ENCODE assay signal across 31 cellular contexts in genomic region chr7:1300206-1300605, GRCh38.
"Had no signal": no experiment of that assay in that cellular context is flagged by ENCODE, and none has a peak within 500 bp of the region (broad histone marks: within the 10 kb centered on the region; RNA-seq: fewer than 3 reads in every experiment).

No MANE protein-coding gene starts in this region.

- H3K27ac ChIP-seq: brain microvascular endothelial cell, epithelial cell of prostate, esophagus squamous epithelium had no signal

- H3K36me3 ChIP-seq: brain microvascular endothelial cell, esophagus squamous epithelium, WERI-Rb-1 had no signal

- DNase-seq: activated B cell treated with CpG ODN at 0.5 μM for 24 hours; activated CD4-positive, alpha-beta T cell treated with anti-CD3 and anti-CD28 coated beads for 48 hours; activated CD4-positive, alpha-beta T cell treated with anti-CD3 and anti-CD28 coated beads, Interleukin-2, amount 50 U/mL, for 1 hour; activated CD4-positive, alpha-beta T cell treated with anti-CD3 and anti-CD28 coated beads, Interleukin-2, amount 50 U/mL, for 48 hours; activated CD8-positive, alpha-beta memory T cell treated with anti-CD3 and anti-CD28 coated beads for 24 hours; activated CD8-positive, alpha-beta T cell treated with anti-CD3 and anti-CD28 coated beads for 36 hours; activated effector memory CD4-positive, alpha-beta T cell treated with Interleukin-2 at 50 U/mL for 16 hours; activated gamma-delta T cell treated with Interleukin-2 at 50 U/mL for 16 hours; activated naive CD4-positive, alpha-beta T cell treated with anti-CD3 and anti-CD28 coated beads, Interleukin-2, amount 50 U/mL, for 16 hours; activated naive CD4-positive, alpha-beta T cell treated with Interleukin-2 at 50 U/mL for 16 hours; activated T-cell treated with anti-CD3 and anti-CD28 coated beads, Interleukin-2, amount 50 U/mL, for 4 hours; amniotic stem cell; anterior cingulate cortex; brain microvascular endothelial cell; cortex of kidney; dermis blood vessel endothelial cell; effector CD4-positive, alpha-beta T cell; esophagus squamous epithelium; head of caudate nucleus; T-helper 1 cell; T-helper 17 cell; T1000 had no signal

- H3K9me3 ChIP-seq: esophagus squamous epithelium had no signal

- ATAC-seq: activated CD4-positive, CD25-positive, alpha-beta regulatory T cell treated with anti-CD3 and anti-CD28 coated beads, Interleukin-2, amount 50 U/mL, for 24 hours; activated CD8-positive, alpha-beta T cell treated with anti-CD3 and anti-CD28 coated beads for 36 hours; activated T-cell treated with anti-CD3 and anti-CD28 coated beads, Interleukin-2, amount 50 U/mL, for 4 hours; activated T-helper 17 cell treated with anti-CD3 and anti-CD28 coated beads, Interleukin-2, amount 50 U/mL, for 72 hours; T-helper 17 cell had no signal

- FAIRE-seq: astrocyte, bronchial epithelial cell, endometrium, endothelial cell of umbilical vein, frontal cortex had no signal

- H3K4me3 ChIP-seq: esophagus squamous epithelium had no signal
